Comparison of ENCODE assay signal across 1 cellular context in genomic region chr1:16645044-16645882, GRCh38.
TF ChIP-seq lines count a peak whose summit lies in the region.

No MANE protein-coding gene starts in this region.

TF ChIP-seq in liver, 16 proteins besides CTCF, POLR2A, EP300 and RAD21 (continued from another document):
- peak; percentile 72 for TF ChIP-seq ZBTB33 (IDR thresholded peaks at IDR 0.05)
